ENCODE assay signal across 26 cellular contexts in genomic region chr9:2439957-2440356, GRCh38.
"Had no signal": no experiment of that assay in that cellular context is flagged by ENCODE, and none has a peak within 500 bp of the region (broad histone marks: within the 10 kb centered on the region; RNA-seq: fewer than 3 reads in every experiment).

No MANE protein-coding gene starts in this region.

- H3K36me3 ChIP-seq: brain microvascular endothelial cell, gastrocnemius medialis, heart left ventricle had no signal

- H3K4me1 ChIP-seq: foreskin keratinocyte, gastrocnemius medialis, heart left ventricle had no signal

- H3K4me3 Mint-ChIP-seq: activated CD8-positive, alpha-beta T cell treated with anti-CD3 and anti-CD28 coated beads for 36 hours; activated naive CD8-positive, alpha-beta T cell; activated T-cell treated with anti-CD3 and anti-CD28 coated beads, Interleukin-2, amount 50 U/mL, for 4 hours; activated T-helper 17 cell treated with anti-CD3 and anti-CD28 coated beads, Interleukin-2, amount 50 U/mL, for 72 hours had no signal

- H3K27ac Mint-ChIP-seq: activated CD8-positive, alpha-beta T cell treated with anti-CD3 and anti-CD28 coated beads for 36 hours; activated naive CD8-positive, alpha-beta T cell; activated T-helper 17 cell treated with anti-CD3 and anti-CD28 coated beads, Interleukin-2, amount 50 U/mL, for 72 hours had no signal

- H3K4me1 Mint-ChIP-seq: activated T-helper 17 cell treated with anti-CD3 and anti-CD28 coated beads, Interleukin-2, amount 50 U/mL, for 72 hours had no signal

- ATAC-seq: activated CD8-positive, alpha-beta T cell treated with anti-CD3 and anti-CD28 coated beads for 36 hours; activated T-cell treated with anti-CD3 and anti-CD28 coated beads, Interleukin-2, amount 50 U/mL, for 4 hours; activated T-helper 17 cell treated with anti-CD3 and anti-CD28 coated beads, Interleukin-2, amount 50 U/mL, for 72 hours; esophagus mucosa; foreskin keratinocyte; gastrocnemius medialis; heart left ventricle had no signal

- H3K27ac ChIP-seq: brain microvascular endothelial cell, foreskin keratinocyte, gastrocnemius medialis, heart left ventricle had no signal

- H3K4me3 ChIP-seq: gastrocnemius medialis, heart left ventricle had no signal

- DNase-seq: activated CD4-positive, alpha-beta T cell treated with anti-CD3 and anti-CD28 coated beads for 1 hour; activated CD4-positive, alpha-beta T cell treated with anti-CD3 and anti-CD28 coated beads for 4 hours; activated CD4-positive, alpha-beta T cell treated with anti-CD3 and anti-CD28 coated beads, Interleukin-2, amount 50 U/mL, for 1 hour; activated CD4-positive, alpha-beta T cell treated with anti-CD3 and anti-CD28 coated beads, Interleukin-2, amount 50 U/mL, for 48 hours; activated CD8-positive, alpha-beta memory T cell treated with anti-CD3 and anti-CD28 coated beads for 24 hours; activated CD8-positive, alpha-beta T cell treated with anti-CD3 and anti-CD28 coated beads for 36 hours; activated effector memory CD4-positive, alpha-beta T cell treated with Interleukin-2 at 50 U/mL for 16 hours; activated gamma-delta T cell treated with Interleukin-2 at 50 U/mL for 16 hours; activated naive CD4-positive, alpha-beta T cell treated with anti-CD3 and anti-CD28 coated beads, Interleukin-2, amount 50 U/mL, for 16 hours; activated naive CD4-positive, alpha-beta T cell treated with Interleukin-2 at 50 U/mL for 16 hours; activated T-cell treated with anti-CD3 and anti-CD28 coated beads, Interleukin-2, amount 50 U/mL, for 4 hours; amniotic stem cell; anterior cingulate cortex; brain microvascular endothelial cell; caudate nucleus; cortex of kidney; dermis blood vessel endothelial cell; effector CD8-positive, alpha-beta T cell; foreskin keratinocyte; gastrocnemius medialis; glutamatergic neuron; heart left ventricle; T-helper 2 cell had no signal

- H3K27me3 ChIP-seq: brain microvascular endothelial cell, gastrocnemius medialis, heart left ventricle had no signal

- H3K9me3 ChIP-seq: gastrocnemius medialis had no signal
